8 cellular contexts compared by ENCODE assay signal in the genomic region with DNA sequence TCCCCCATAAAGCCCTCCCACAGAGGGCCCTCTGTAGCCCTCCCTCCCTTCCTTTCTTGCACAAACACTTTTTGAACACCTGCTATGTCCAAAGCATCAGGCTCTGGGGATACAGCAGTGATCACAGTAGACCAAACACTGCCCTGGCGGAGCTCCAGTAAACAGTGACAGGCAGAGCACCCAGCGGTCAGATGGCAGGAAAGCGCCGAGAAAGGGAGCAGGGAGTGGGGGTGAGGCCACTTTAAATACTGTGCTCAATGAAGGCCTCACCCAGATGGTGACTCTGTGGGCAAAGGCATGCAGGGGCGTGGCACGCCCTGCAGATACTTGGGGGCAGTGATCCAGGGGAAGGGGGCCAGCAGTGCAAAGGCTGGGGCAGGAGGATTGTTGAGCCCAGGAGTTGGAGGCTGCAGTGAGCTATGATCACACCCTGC. TPM values are rescaled to one million over a fixed set of nuclear protein-coding genes. Genes with fewer than 3 reads are reported as not detected.
DNase-seq lines count a peak whose midpoint lies in the region; ATAC-seq lines count a peak whose summit lies in the region.

No MANE protein-coding gene starts in this region.

- no peaks in the 10 kb centered on the region for H3K9me3 Mint-ChIP-seq in dendritic cell treated with granulocyte-macrophage colony-stimulating factor and Interleukin-4, amounts not matched to agents 40 ng/mL and 50 ng/mL, for 4 days
- no peaks in the 10 kb centered on the region for H3K9me3 Mint-ChIP-seq in stimulated activated effector memory CD8-positive, alpha-beta T cell treated with anti-CD3 and anti-CD28 coated beads, Interleukin-12 subunit alpha, Interleukin-12 subunit beta, amount 100 ng/mL, for 72 hours
- H3K9me3 Mint-ChIP-seq in activated CD4-positive, alpha-beta T cell treated with anti-CD3 and anti-CD28 coated beads, Interleukin-2, amount 10 ng/mL, durations not matched to agents 7 days and 5 days: no peaks in the 10 kb centered on the region

- CTCF ChIA-PET in activated CD4-positive, alpha-beta T cell treated with anti-CD3 and anti-CD28 coated beads, Interleukin-2, amount 10 ng/mL, durations not matched to agents 7 days and 5 days (lab: Charles Lee): interaction anchor here (1.0 to 1.6 kb wide), 6 partner anchors 11 to 157 kb away, joined by 3 to 6 read pairs (median 4); no protein-coding TSS in a partner anchor

- no peak overlapping the region for H3K4me3 Mint-ChIP-seq in dendritic cell treated with granulocyte-macrophage colony-stimulating factor and Interleukin-4, amounts not matched to agents 40 ng/mL and 50 ng/mL, for 4 days
- H3K4me3 Mint-ChIP-seq in stimulated activated effector memory CD8-positive, alpha-beta T cell treated with anti-CD3 and anti-CD28 coated beads, Interleukin-12 subunit alpha, Interleukin-12 subunit beta, amount 100 ng/mL, for 72 hours: no peak overlapping the region
- H3K4me3 Mint-ChIP-seq in activated CD4-positive, alpha-beta T cell treated with anti-CD3 and anti-CD28 coated beads, Interleukin-2, amount 10 ng/mL, durations not matched to agents 7 days and 5 days: no peak overlapping the region

- no peaks in the 10 kb centered on the region for H3K27me3 Mint-ChIP-seq in dendritic cell treated with granulocyte-macrophage colony-stimulating factor and Interleukin-4, amounts not matched to agents 40 ng/mL and 50 ng/mL, for 4 days
- H3K27me3 Mint-ChIP-seq in activated CD4-positive, alpha-beta T cell treated with anti-CD3 and anti-CD28 coated beads, Interleukin-2, amount 10 ng/mL, durations not matched to agents 7 days and 5 days: no peaks in the 10 kb centered on the region

- DNase-seq in activated CD8-positive, alpha-beta memory T cell treated with anti-CD3 and anti-CD28 coated beads for 24 hours: peak; percentile 21
- no peak for DNase-seq in activated CD8-positive, alpha-beta memory T cell treated with anti-CD3 and anti-CD28 coated beads, Interleukin-2, amount 50 U/mL, for 4 hours
- DNase-seq in NCI-H2196 treated with DMSO at 0.1 percent for 48 hours (lab: John Stamatoyannopoulos, UW; ENCODE audit: unreplicated experiment) (peak; percentile 73), GOT3 (lab: John Stamatoyannopoulos, UW) (no peak)
- no peak for DNase-seq in stimulated activated effector memory CD8-positive, alpha-beta T cell treated with anti-CD3 and anti-CD28 coated beads, Interleukin-12 subunit alpha, Interleukin-12 subunit beta, amount 100 ng/mL, for 72 hours (ENCODE audit: low spot score in 2 of 2)
- no peak for DNase-seq in activated CD4-positive, alpha-beta T cell treated with anti-CD3 and anti-CD28 coated beads, Interleukin-2, amount 10 ng/mL, durations not matched to agents 7 days and 5 days

- peaks cover 53% of the 10 kb centered on the region for H3K4me1 Mint-ChIP-seq in dendritic cell treated with granulocyte-macrophage colony-stimulating factor and Interleukin-4, amounts not matched to agents 40 ng/mL and 50 ng/mL, for 4 days (ENCODE audit: low read depth)
- peaks cover 58% of the 10 kb centered on the region for H3K4me1 Mint-ChIP-seq in stimulated activated effector memory CD8-positive, alpha-beta T cell treated with anti-CD3 and anti-CD28 coated beads, Interleukin-12 subunit alpha, Interleukin-12 subunit beta, amount 100 ng/mL, for 72 hours
- peaks cover 35% of the 10 kb centered on the region for H3K4me1 Mint-ChIP-seq in activated CD4-positive, alpha-beta T cell treated with anti-CD3 and anti-CD28 coated beads, Interleukin-2, amount 10 ng/mL, durations not matched to agents 7 days and 5 days

- intact Hi-C loops in dendritic cell treated with granulocyte-macrophage colony-stimulating factor and Interleukin-4, amounts not matched to agents 40 ng/mL and 50 ng/mL, for 4 days (cut with micrococcal nuclease): no loop called here

- no peak for ATAC-seq in stimulated activated effector memory CD8-positive, alpha-beta T cell treated with anti-CD3 and anti-CD28 coated beads, Interleukin-12 subunit alpha, Interleukin-12 subunit beta, amount 100 ng/mL, for 72 hours
- ATAC-seq in GM21526 (IDR thresholded peaks at IDR 0.05; ENCODE audit: low FRiP score, unreplicated experiment): no peak

- POLR2A ChIA-PET in activated CD4-positive, alpha-beta T cell treated with anti-CD3 and anti-CD28 coated beads, Interleukin-2, amount 10 ng/mL, durations not matched to agents 7 days and 5 days (lab: Charles Lee): no interaction called here

- H3K36me3 Mint-ChIP-seq in dendritic cell treated with granulocyte-macrophage colony-stimulating factor and Interleukin-4, amounts not matched to agents 40 ng/mL and 50 ng/mL, for 4 days (ENCODE audit: low read depth): peaks cover 29% of the 10 kb centered on the region
- peaks cover 45% of the 10 kb centered on the region for H3K36me3 Mint-ChIP-seq in stimulated activated effector memory CD8-positive, alpha-beta T cell treated with anti-CD3 and anti-CD28 coated beads, Interleukin-12 subunit alpha, Interleukin-12 subunit beta, amount 100 ng/mL, for 72 hours
- peaks cover 46% of the 10 kb centered on the region for H3K36me3 Mint-ChIP-seq in activated CD4-positive, alpha-beta T cell treated with anti-CD3 and anti-CD28 coated beads, Interleukin-2, amount 10 ng/mL, durations not matched to agents 7 days and 5 days (ENCODE audit: low read depth)

- peak overlapping the region; percentile 14 for H3K27ac Mint-ChIP-seq in dendritic cell treated with granulocyte-macrophage colony-stimulating factor and Interleukin-4, amounts not matched to agents 40 ng/mL and 50 ng/mL, for 4 days
- H3K27ac Mint-ChIP-seq in stimulated activated effector memory CD8-positive, alpha-beta T cell treated with anti-CD3 and anti-CD28 coated beads, Interleukin-12 subunit alpha, Interleukin-12 subunit beta, amount 100 ng/mL, for 72 hours: peak overlapping the region; percentile 83
- H3K27ac Mint-ChIP-seq in activated CD4-positive, alpha-beta T cell treated with anti-CD3 and anti-CD28 coated beads, Interleukin-2, amount 10 ng/mL, durations not matched to agents 7 days and 5 days: no peak overlapping the region

RNA-seq across cellular contexts. Expression of gene PRR29, which starts 7.6 kb away (rescaled TPM):
- 1 to 10 TPM; 3.8 TPM for total RNA-seq in activated CD4-positive, alpha-beta T cell treated with anti-CD3 and anti-CD28 coated beads, Interleukin-2, amount 10 ng/mL, durations not matched to agents 7 days and 5 days

RNA-seq across cellular contexts. Expression of gene ICAM2, which starts 14.7 kb away (rescaled TPM):
- 100 to 1,000 TPM; 113 to 116 TPM for total RNA-seq in activated CD4-positive, alpha-beta T cell treated with anti-CD3 and anti-CD28 coated beads, Interleukin-2, amount 10 ng/mL, durations not matched to agents 7 days and 5 days

RNA-seq across cellular contexts. Expression of gene SCN4A, which starts 33.0 kb away (rescaled TPM):
- under 1 TPM; 0.04 to 0.17 TPM for total RNA-seq in activated CD4-positive, alpha-beta T cell treated with anti-CD3 and anti-CD28 coated beads, Interleukin-2, amount 10 ng/mL, durations not matched to agents 7 days and 5 days

Comparison
In these comparisons a context has a peak if more than half of its experiments do, and no peak if none do; other contexts are left out.
1. DNase-seq: peak in activated CD8-positive, alpha-beta memory T cell treated with anti-CD3 and anti-CD28 coated beads for 24 hours (single experiment) and NCI-H2196 treated with DMSO at 0.1 percent for 48 hours (single experiment); none in activated CD8-positive, alpha-beta memory T cell treated with anti-CD3 and anti-CD28 coated beads, Interleukin-2, amount 50 U/mL, for 4 hours (single experiment), stimulated activated effector memory CD8-positive, alpha-beta T cell treated with anti-CD3 and anti-CD28 coated beads, Interleukin-12 subunit alpha, Interleukin-12 subunit beta, amount 100 ng/mL, for 72 hours (0 of 2), activated CD4-positive, alpha-beta T cell treated with anti-CD3 and anti-CD28 coated beads, Interleukin-2, amount 10 ng/mL, durations not matched to agents 7 days and 5 days (single experiment) and GOT3 (single experiment).